1 cellular context compared by ENCODE assay signal in genomic region chr4:158169516-158169915, GRCh38.
A peak's percentile ranks its signal among the peaks of the same experiment; 100 is the strongest.
TF ChIP-seq lines count a peak whose summit lies in the region.

No MANE protein-coding gene starts in this region.

TF ChIP-seq in HepG2, 621 proteins besides CTCF, POLR2A, EP300 and RAD21:
- TF ChIP-seq EEA1 (CRISPR knock-in tag; IDR thresholded peaks at IDR 0.05; ENCODE audit: borderline replicate concordance) (no peak), SNAPC2 (CRISPR knock-in tag; IDR thresholded peaks at IDR 0.05) (0 out of 2 replicates have a peak, but pooled peaks have one; percentile 31)
